ENCODE assay signal across 8 cellular contexts in genomic region chr10:31759816-31760626, GRCh38.
A peak's percentile ranks its signal among the peaks of the same experiment; 100 is the strongest.
DNase-seq lines count a peak whose midpoint lies in the region; ATAC-seq and TF ChIP-seq lines count a peak whose summit lies in the region.

No MANE protein-coding gene starts in this region.

- H3K27ac ChIP-seq in vagina = peak overlapping the region; percentile 97

- no peaks in the 10 kb centered on the region for H3K36me3 ChIP-seq in vagina

- peak; percentile 77 for ATAC-seq in GM18508 (IDR thresholded peaks at IDR 0.05; ENCODE audit: insufficient read depth, unreplicated experiment)
- ATAC-seq in HG02981 (IDR thresholded peaks at IDR 0.05; ENCODE audit: unreplicated experiment) = peak; percentile 96

- H3K27me3 ChIP-seq in vagina = no peaks in the 10 kb centered on the region

- H3K4me3 ChIP-seq in vagina = peak overlapping the region; percentile 71 to 80

- DNase-seq in NCI-H2029 treated with DMSO at 0.1 percent for 48 hours (lab: John Stamatoyannopoulos, UW) = peak; percentile 64
- DNase-seq in T1000 (lab: John Stamatoyannopoulos, UW) = peak; percentile 98
- peak; percentile 98 for DNase-seq in astrocyte of the hippocampus (ENCODE audit: low read depth, low spot score)
- DNase-seq in hepatic stellate cell (ENCODE audit: low spot score) = peak; percentile 98
- peak; percentile 97 for DNase-seq in putamen (ENCODE audit: low spot score)
- peak; percentile 99 for DNase-seq in vagina (ENCODE audit: extremely low spot score in 2 of 2)

- intact Hi-C loops in vagina (cut with DNase I) = loop anchor here (2.0 to 5.0 kb wide), 3 partner anchors 53 to 729 kb away; partner anchors contain the start of gene ZNF438

- H3K9me3 ChIP-seq in vagina = no peaks in the 10 kb centered on the region

- TF ChIP-seq CTCF in vagina (IDR thresholded peaks at IDR 0.05) = no peak

- H3K4me1 ChIP-seq in vagina = peaks cover 33% of the 10 kb centered on the region

- peak in 1 of 2 donors; percentile 96 for TF ChIP-seq POLR2A in vagina (IDR thresholded peaks at IDR 0.05)

Comparison
In these comparisons a context has a peak if more than half of its experiments do, and no peak if none do; other contexts are left out.
1. Peak in every context shown above with its lines: DNase-seq, ATAC-seq, H3K4me3 ChIP-seq and H3K27ac ChIP-seq.